In the genomic region with DNA sequence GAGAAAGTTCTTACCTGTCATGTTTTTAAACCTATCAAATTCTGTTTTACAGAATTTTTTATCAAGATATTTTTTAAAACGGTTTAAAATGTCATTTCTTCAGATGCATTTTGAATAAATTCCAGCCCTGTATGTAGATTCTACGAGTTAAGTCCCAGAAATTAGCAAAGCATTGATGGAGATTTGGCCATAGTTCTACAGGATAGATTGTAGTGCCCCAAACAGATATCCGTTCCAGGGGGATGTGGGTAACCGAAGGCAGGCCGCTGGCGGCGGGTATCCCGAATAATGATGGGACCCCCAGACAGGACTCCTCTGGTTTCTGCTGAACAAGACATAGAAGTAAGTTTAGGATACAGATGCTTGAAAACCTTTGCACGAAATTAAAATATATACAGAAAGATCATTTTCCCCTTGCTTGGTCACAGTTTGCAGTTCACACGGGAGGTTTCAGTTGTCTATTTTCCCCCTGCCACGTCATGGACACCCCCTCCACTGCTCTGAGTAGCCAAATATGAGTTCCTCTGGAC, we compare ENCODE assay signal across 10 cellular contexts. TPM values are rescaled to one million over a fixed set of nuclear protein-coding genes. Genes with fewer than 3 reads are reported as not detected.
DNase-seq lines count a peak whose midpoint lies in the region; ATAC-seq and TF ChIP-seq lines count a peak whose summit lies in the region.
"Had no signal": no experiment of that assay in that cellular context is flagged by ENCODE, and none has a peak within 500 bp of the region (broad histone marks: within the 10 kb centered on the region; RNA-seq: fewer than 3 reads in every experiment).

No MANE protein-coding gene starts in this region.

- no peak overlapping the region for H3T11ph ChIP-seq in H9 (ENCODE audit: low read length)

- no peaks in the 10 kb centered on the region for H3K79me1 ChIP-seq in H9 (ENCODE audit: insufficient read depth, low read depth, low read length, poor library complexity, severe bottlenecking)

- H4K20me1 ChIP-seq in H9 (ENCODE audit: control insufficient read depth, insufficient read depth, insufficient read length): no peaks in the 10 kb centered on the region

- TF ChIP-seq CTCF in A673 (conservative IDR thresholded peaks at IDR 0.05; ENCODE audit: low read depth, low read length) (no peak), H9 (conservative IDR thresholded peaks at IDR 0.05) (no peak), nephron progenitor cell (IDR thresholded peaks at IDR 0.05) (no peak), natural killer cell (IDR thresholded peaks at IDR 0.05) (no peak)

- no peak overlapping the region for H3K9ac ChIP-seq in H9 (ENCODE audit: extremely low read depth, insufficient read length, low read length)

- no peaks in the 10 kb centered on the region for H3K79me2 ChIP-seq in H9 (ENCODE audit: insufficient read depth, low read length)

- H3K27me3 Mint-ChIP-seq in H9 (ENCODE audit: low read depth) (peaks cover 56% of the 10 kb centered on the region), nephron progenitor cell (ENCODE audit: low read depth, poor library complexity) (peaks cover 94% of the 10 kb centered on the region), natural killer cell (ENCODE audit: low read depth in 2 of 2) (peaks cover 27 to 32% of the 10 kb centered on the region in 2 donors)

- no peak overlapping the region for H3K14ac ChIP-seq in H9 (ENCODE audit: insufficient read depth, low read length)

- H3K36me3 ChIP-seq in A673 (ENCODE audit: insufficient read depth, low read length, poor library complexity, severe bottlenecking): no peaks in the 10 kb centered on the region

- no peak for ATAC-seq in natural killer cell
- ATAC-seq: T-helper 17 cell had no signal

- no peak overlapping the region for H2AFZ ChIP-seq in H9 (ENCODE audit: low read length)

- H3K36me3 Mint-ChIP-seq in H9 (ENCODE audit: insufficient read depth in 1 of 3, low read depth in 3 of 3): no peaks in the 10 kb centered on the region; a peak in 1 of 7 replicates
- no peaks in the 10 kb centered on the region for H3K36me3 Mint-ChIP-seq in nephron progenitor cell (ENCODE audit: low read depth)
- no peaks in the 10 kb centered on the region for H3K36me3 Mint-ChIP-seq in natural killer cell

- no peak overlapping the region for H3K18ac ChIP-seq in H9 (ENCODE audit: insufficient read length, low read depth, low read length)

- H2BK12ac ChIP-seq in H9 (ENCODE audit: insufficient read length, low read depth, low read length): no peak overlapping the region

- BruUV-seq in A673 (replicated peaks; lab: Mats Ljungman, UMichigan): TSS peak; percentile 39

- H3K9me3 ChIP-seq in A673 (ENCODE audit: low read depth, low read length, poor library complexity, severe bottlenecking) (no peaks in the 10 kb centered on the region), H9 (ENCODE audit: control insufficient read depth, low read depth, low read length) (no peaks in the 10 kb centered on the region)

- intact Hi-C loops in A673 (cut with micrococcal nuclease; ENCODE audit: unreplicated experiment): loop anchor here (2.0 to 10.0 kb wide), 3 partner anchors 98 to 389 kb away; no protein-coding TSS in a partner anchor
- intact Hi-C loops in natural killer cell (cut with micrococcal nuclease): no loop called here

- no peak overlapping the region for H4K5ac ChIP-seq in H9 (ENCODE audit: insufficient read length, low read depth, low read length)

- H3K56ac ChIP-seq in H9 (ENCODE audit: insufficient read length, low read depth, low read length): no peak overlapping the region

- no peak overlapping the region for H2BK15ac ChIP-seq in H9 (ENCODE audit: low read depth, low read length)

- H3K4ac ChIP-seq in H9 (ENCODE audit: low read depth, low read length): no peak overlapping the region

- H3K27ac Mint-ChIP-seq in H9 (no peak overlapping the region), nephron progenitor cell (no peak overlapping the region), natural killer cell (no peak overlapping the region)
- H3K27ac Mint-ChIP-seq: CD4-positive, alpha-beta memory T cell; T-helper 17 cell had no signal

- H3K4me3 Mint-ChIP-seq in H9: peak overlapping the region; percentile 67 to 90
- peak overlapping the region; percentile 85 for H3K4me3 Mint-ChIP-seq in nephron progenitor cell
- no peak overlapping the region for H3K4me3 Mint-ChIP-seq in natural killer cell
- H3K4me3 Mint-ChIP-seq: T-helper 17 cell had no signal

- H3K27ac ChIP-seq in A673 (ENCODE audit: low read depth, low read length, poor library complexity, severe bottlenecking) (peak overlapping the region; percentile 69), H9 (ENCODE audit: insufficient read length, low read depth, low read length) (no peak overlapping the region)

- no peak overlapping the region for H2BK120ac ChIP-seq in H9 (ENCODE audit: low read depth, low read length, poor library complexity, severe bottlenecking)

- H3K27me3 ChIP-seq in A673 (replicated peaks; ENCODE audit: insufficient read depth, low read depth, low read length, poor library complexity): peaks cover 13% of the 10 kb centered on the region
- peaks cover 13% of the 10 kb centered on the region for H3K27me3 ChIP-seq in H9 (ENCODE audit: insufficient read depth, low read length)

- H2AK5ac ChIP-seq in H9 (ENCODE audit: insufficient read length, low read length): no peak overlapping the region

- no peak overlapping the region for H4K91ac ChIP-seq in H9 (ENCODE audit: insufficient read length, low read depth, low read length)

- POLR2A ChIA-PET in A673 (lab: Charles Lee; ENCODE audit: low non-redundant PET): no interaction called here

- DNase-seq in A673 (ENCODE audit: low spot score) (no peak), H9 (no peak), dermis blood vessel endothelial cell (peak; percentile 1), nephron progenitor cell (no peak), GM19240 (ENCODE audit: insufficient read length, low spot score) (no peak), natural killer cell (no peak), NOMO-1 (lab: John Stamatoyannopoulos, UW; ENCODE audit: unreplicated experiment in 2 of 2) (no peak), NCI-H128 (lab: John Stamatoyannopoulos, UW; ENCODE audit: unreplicated experiment) (no peak)
- DNase-seq: CD4-positive, alpha-beta memory T cell; T-helper 17 cell had no signal

- H3K23ac ChIP-seq in H9 (ENCODE audit: insufficient read length, low read depth, low read length): no peak overlapping the region

- H3K4me1 Mint-ChIP-seq in H9 (peaks cover 17 to 22% of the 10 kb centered on the region in 2 experiments), nephron progenitor cell (peaks cover 20% of the 10 kb centered on the region), natural killer cell (no peaks in the 10 kb centered on the region)

- H3K4me2 ChIP-seq in H9 (ENCODE audit: insufficient read depth, insufficient read length, low read length): peak overlapping the region; percentile 85

- peaks cover 4% of the 10 kb centered on the region for H3K4me1 ChIP-seq in A673 (ENCODE audit: insufficient read depth, low read length, poor library complexity, severe bottlenecking)
- H3K4me1 ChIP-seq in H9 (ENCODE audit: insufficient read depth, low read length): no peaks in the 10 kb centered on the region

- H2BK5ac ChIP-seq in H9 (ENCODE audit: insufficient read length, low read length): no peak overlapping the region

- H3K9me3 Mint-ChIP-seq in H9: no peaks in the 10 kb centered on the region
- no peaks in the 10 kb centered on the region for H3K9me3 Mint-ChIP-seq in nephron progenitor cell
- H3K9me3 Mint-ChIP-seq in natural killer cell: peaks cover 3 to 5% of the 10 kb centered on the region in 2 donors

- no peak overlapping the region for H4K8ac ChIP-seq in H9 (replicated peaks; ENCODE audit: insufficient read length, low read depth, low read length)

- H2BK20ac ChIP-seq in H9 (ENCODE audit: low read depth, low read length, poor library complexity, severe bottlenecking): no peak overlapping the region

- peaks cover 25% of the 10 kb centered on the region for H3K23me2 ChIP-seq in H9 (ENCODE audit: insufficient read length, low read depth, low read length, poor library complexity, severe bottlenecking)

- H3K4me3 ChIP-seq in A673 (ENCODE audit: low read depth, low read length, poor library complexity, severe bottlenecking): peak overlapping the region; percentile 67

- no CpG with 5 or more reads among the region's 11 CpGs for WGBS in H9 (ENCODE audit: extremely low coverage, insufficient read length, low lambda C conversion rate)

- CTCF ChIA-PET in A673 (lab: Charles Lee): interaction anchor here (0.7 kb wide), 1 partner anchor 101 kb away, joined by 9 read pairs; no protein-coding TSS in a partner anchor

RNA-seq across cellular contexts. Expression of gene NOL4, which starts 0.8 kb away (rescaled TPM):
- total RNA-seq in A673 (2021) (34.4 and 36.7 TPM in 2 replicates), H9 (2021) (0.74 and 0.81 TPM in 2 replicates), dermis blood vessel endothelial cell (not detected in 2 replicates), natural killer cell (not detected)
- total RNA-seq: CD4-positive, alpha-beta memory T cell; T-helper 17 cell had no signal

Comparison
In these comparisons a context has a peak if more than half of its experiments do, and no peak if none do; other contexts are left out.
1. RNA of gene NOL4, which starts 0.8 kb away (total RNA-seq): 34.4 to 36.7 TPM in A673; 0.74 to 0.81 TPM in H9, not detected in dermis blood vessel endothelial cell and not detected in natural killer cell; every median in the first group is over 10 times any median in the second.